In genomic region chr11:12220305-12220704, GRCh38 we compare ENCODE assay signal across 15 cellular contexts.
DNase-seq lines count a peak whose midpoint lies in the region; ATAC-seq and TF ChIP-seq lines count a peak whose summit lies in the region.
"Had no signal": no experiment of that assay in that cellular context is flagged by ENCODE, and none has a peak within 500 bp of the region (broad histone marks: within the 10 kb centered on the region; RNA-seq: fewer than 3 reads in every experiment).

No MANE protein-coding gene starts in this region.

- H3K4me1 ChIP-seq in CD4-positive, CD25-positive, alpha-beta regulatory T cell (ENCODE audit: control insufficient read depth, insufficient read depth, low read length, poor library complexity, severe bottlenecking) = peaks cover 41% of the 10 kb centered on the region
- H3K4me1 ChIP-seq in body of pancreas = peaks cover 59% of the 10 kb centered on the region

- no peaks in the 10 kb centered on the region for H3K27me3 ChIP-seq in CD4-positive, CD25-positive, alpha-beta regulatory T cell (ENCODE audit: control insufficient read depth, insufficient read depth, low read length)
- H3K27me3 ChIP-seq in body of pancreas = no peaks in the 10 kb centered on the region

- H3K36me3 Mint-ChIP-seq in CD4-positive, CD25-positive, alpha-beta regulatory T cell = peaks cover 20% of the 10 kb centered on the region

- no peak overlapping the region for H3K27ac ChIP-seq in CD4-positive, CD25-positive, alpha-beta regulatory T cell (ENCODE audit: insufficient read depth, low read length, poor library complexity, severe bottlenecking)
- H3K27ac ChIP-seq in body of pancreas = peak overlapping the region; percentile 70 to 75 (median 72)

- no peaks in the 10 kb centered on the region for H3K27me3 Mint-ChIP-seq in CD4-positive, CD25-positive, alpha-beta regulatory T cell
- H3K27me3 Mint-ChIP-seq: naive thymus-derived CD4-positive, alpha-beta T cell had no signal

- H3K4me3 Mint-ChIP-seq in CD4-positive, CD25-positive, alpha-beta regulatory T cell = no peak overlapping the region
- H3K4me3 Mint-ChIP-seq: activated B cell treated with CpG ODN at 0.5 μM for 24 hours; naive thymus-derived CD4-positive, alpha-beta T cell had no signal

- H3K27ac Mint-ChIP-seq in CD4-positive, CD25-positive, alpha-beta regulatory T cell = peak overlapping the region; percentile 23 to 83 (median 60)
- H3K27ac Mint-ChIP-seq: activated B cell treated with CpG ODN at 0.5 μM for 24 hours had no signal

- no peaks in the 10 kb centered on the region for H3K9me3 Mint-ChIP-seq in CD4-positive, CD25-positive, alpha-beta regulatory T cell
- H3K9me3 Mint-ChIP-seq: activated B cell treated with CpG ODN at 0.5 μM for 24 hours; naive thymus-derived CD4-positive, alpha-beta T cell had no signal

- no peak for TF ChIP-seq POLR2A in body of pancreas (IDR thresholded peaks at IDR 0.05)

- TF ChIP-seq CTCF in body of pancreas (IDR thresholded peaks at IDR 0.05) = no peak

- no peak overlapping the region for H3K4me3 ChIP-seq in CD4-positive, CD25-positive, alpha-beta regulatory T cell (ENCODE audit: low read depth, low read length)
- H3K4me3 ChIP-seq in body of pancreas = no peak overlapping the region

- no peaks in the 10 kb centered on the region for H3K9me3 ChIP-seq in CD4-positive, CD25-positive, alpha-beta regulatory T cell (ENCODE audit: control insufficient read depth in 2 of 2, low read length in 2 of 2)
- no peaks in the 10 kb centered on the region for H3K9me3 ChIP-seq in body of pancreas

- peaks cover 43% of the 10 kb centered on the region for H3K36me3 ChIP-seq in CD4-positive, CD25-positive, alpha-beta regulatory T cell (ENCODE audit: control insufficient read depth, insufficient read depth, low read length)
- no peaks in the 10 kb centered on the region for H3K36me3 ChIP-seq in body of pancreas (replicated peaks in 1 of 2; ENCODE audit: insufficient read depth in 1 of 2, low read depth in 2 of 2)

- no peak for DNase-seq in CD4-positive, CD25-positive, alpha-beta regulatory T cell
- DNase-seq in body of pancreas = peak; percentile 49 to 78 (median 70)
- peak; percentile 82 for DNase-seq in left cardiac atrium
- peak; percentile 91 for DNase-seq in posterior vena cava (ENCODE audit: low spot score)
- no peak for DNase-seq in D341Med (ENCODE audit: low spot score)
- DNase-seq in retina = no peak
- DNase-seq: activated B cell treated with CpG ODN at 0.5 μM for 24 hours; activated effector memory CD4-positive, alpha-beta T cell treated with anti-CD3 and anti-CD28 coated beads, Interleukin-2, amount 50 U/mL, for 16 hours; AML-193; naive thymus-derived CD4-positive, alpha-beta T cell; NCI-H510A; stimulated activated CD4-positive, alpha-beta T cell treated with anti-CD3 and anti-CD28 coated beads, Interleukin-1b, Interleukin-23, amount 100 ng/mL, for 48 hours; stimulated activated naive CD8-positive, alpha-beta T cell treated with anti-CD3 and anti-CD28 coated beads, Interleukin-15, Interleukin-2, amounts not matched to agents 100 U/mL and 50 U/mL, for 24 hours had no signal

- ATAC-seq in CD4-positive, CD25-positive, alpha-beta regulatory T cell (ENCODE audit: low read depth in 2 of 2) = no peak
- peak; percentile 54 for ATAC-seq in body of pancreas
- peak; percentile 81 to 83 for ATAC-seq in left cardiac atrium
- ATAC-seq in GM21717 (IDR thresholded peaks at IDR 0.05; ENCODE audit: unreplicated experiment) = no peak
- ATAC-seq in GM21786 (IDR thresholded peaks at IDR 0.05; ENCODE audit: unreplicated experiment) = no peak
- ATAC-seq: naive thymus-derived CD4-positive, alpha-beta T cell; stimulated activated naive CD8-positive, alpha-beta T cell treated with anti-CD3 and anti-CD28 coated beads, Interleukin-15, Interleukin-2, amounts not matched to agents 100 U/mL and 50 U/mL, for 24 hours had no signal

- H3K4me1 Mint-ChIP-seq in CD4-positive, CD25-positive, alpha-beta regulatory T cell = peaks cover 5 to 39% (median 34%) of the 10 kb centered on the region in 4 donors

- intact Hi-C loops in body of pancreas (cut with DNase I) = no loop called here
- intact Hi-C loops in left cardiac atrium (cut with DNase I) = loop anchor here in 1 of 2 donors (10.0 kb wide), 1 partner anchor 56 kb away; no protein-coding TSS in a partner anchor
- intact Hi-C loops in posterior vena cava (cut with DNase I) = loop anchor here in 1 of 2 donors (5.0 kb wide), 1 partner anchor 58 kb away; no protein-coding TSS in a partner anchor

- WGBS in body of pancreas, 2 donors = 18 to 43% methylated on average over 2 to 11 of the region's 11 CpGs

Comparison
In these comparisons a context has a peak if more than half of its experiments do, and no peak if none do; other contexts are left out.
1. ATAC-seq: peak in body of pancreas (single experiment) and left cardiac atrium (2 of 2); none in CD4-positive, CD25-positive, alpha-beta regulatory T cell (0 of 2), GM21717 (single experiment) and GM21786 (single experiment).
2. DNase-seq: peak in body of pancreas (4 of 4), left cardiac atrium (single experiment) and posterior vena cava (single experiment); none in CD4-positive, CD25-positive, alpha-beta regulatory T cell (0 of 3), D341Med (single experiment) and retina (single experiment).